In genomic region chr19:13797058-13797440, GRCh38 we compare ENCODE assay signal across 10 cellular contexts. TPM values are rescaled to one million over a fixed set of nuclear protein-coding genes. Genes with fewer than 3 reads are reported as not detected.
DNase-seq lines count a peak whose midpoint lies in the region; ATAC-seq and TF ChIP-seq lines count a peak whose summit lies in the region.
"Had no signal": no experiment of that assay in that cellular context is flagged by ENCODE, and none has a peak within 500 bp of the region (broad histone marks: within the 10 kb centered on the region; RNA-seq: fewer than 3 reads in every experiment).

No MANE protein-coding gene starts in this region.

- peaks cover 4% of the 10 kb centered on the region for H3K36me3 Mint-ChIP-seq in central memory CD8-positive, alpha-beta T cell (ENCODE audit: insufficient read depth)
- H3K36me3 Mint-ChIP-seq in naive thymus-derived CD4-positive, alpha-beta T cell: peaks cover 0 to 4% (median 0%) of the 10 kb centered on the region in 5 donors

- H3K9me3 ChIP-seq in right cardiac atrium (ENCODE audit: control insufficient read depth, low read length) (no peaks in the 10 kb centered on the region), BE2C (no peaks in the 10 kb centered on the region)
- H3K9me3 ChIP-seq in naive thymus-derived CD4-positive, alpha-beta T cell (ENCODE audit: control insufficient read depth in 2 of 3, low read length in 3 of 3): no peaks in the 10 kb centered on the region

- no peaks in the 10 kb centered on the region for H3K36me3 ChIP-seq in naive thymus-derived CD4-positive, alpha-beta T cell (ENCODE audit: control insufficient read depth in 2 of 3, insufficient read depth in 3 of 3, low read length in 3 of 3)
- no peaks in the 10 kb centered on the region for H3K36me3 ChIP-seq in BE2C

- H3K27ac ChIP-seq in right cardiac atrium (ENCODE audit: low read length): peak overlapping the region; percentile 37
- H3K27ac ChIP-seq in naive thymus-derived CD4-positive, alpha-beta T cell (ENCODE audit: low read depth, low read length): no peak overlapping the region

- no peak overlapping the region for H3K27ac Mint-ChIP-seq in central memory CD8-positive, alpha-beta T cell (ENCODE audit: low read depth)
- peak overlapping the region in 4 of 9 donors; percentile 75 to 96 (median 90) for H3K27ac Mint-ChIP-seq in naive thymus-derived CD4-positive, alpha-beta T cell

- intact Hi-C loops in right cardiac atrium (cut with DNase I) (loop anchor here in 3 of 4 donors (5.0 kb wide), 2 partner anchors 35 to 65 kb away; no protein-coding TSS in a partner anchor), left ventricle myocardium superior (cut with micrococcal nuclease) (no loop called here)
- intact Hi-C loops in naive thymus-derived CD4-positive, alpha-beta T cell (cut with micrococcal nuclease): no loop called here

- no peak for TF ChIP-seq CTCF in BE2C (IDR thresholded peaks at IDR 0.05; ENCODE audit: low read depth, low read length)

- DNase-seq in right cardiac atrium (no peak), left ventricle myocardium superior (no peak), MV-4-11 (lab: John Stamatoyannopoulos, UW) (no peak), BE2C (no peak), NK-92 (lab: John Stamatoyannopoulos, UW; ENCODE audit: unreplicated experiment) (no peak)
- DNase-seq in central memory CD8-positive, alpha-beta T cell (ENCODE audit: low spot score in 2 of 2): no peak
- no peak for DNase-seq in naive thymus-derived CD4-positive, alpha-beta T cell
- DNase-seq: effector memory CD4-positive, alpha-beta T cell; T-helper 1 cell had no signal

- CTCF ChIA-PET in naive thymus-derived CD4-positive, alpha-beta T cell (lab: Charles Lee): interaction anchor here (0.6 to 1.2 kb wide), 3 partner anchors 9 to 739 kb away, joined by 5 to 6 read pairs (median 5); no protein-coding TSS in a partner anchor

- POLR2A ChIA-PET in naive thymus-derived CD4-positive, alpha-beta T cell (lab: Charles Lee): interaction anchor here (1.1 to 3.1 kb wide), 8 partner anchors 8 to 65 kb away, joined by 3 to 12 read pairs (median 5); partner anchors contain the start of gene C19orf53

- no peaks in the 10 kb centered on the region for H3K27me3 Mint-ChIP-seq in central memory CD8-positive, alpha-beta T cell
- H3K27me3 Mint-ChIP-seq in naive thymus-derived CD4-positive, alpha-beta T cell: no peaks in the 10 kb centered on the region

- H3K4me3 Mint-ChIP-seq in central memory CD8-positive, alpha-beta T cell: peak overlapping the region; percentile 93
- H3K4me3 Mint-ChIP-seq in naive thymus-derived CD4-positive, alpha-beta T cell: peak overlapping the region; percentile 10 to 96 (median 80)

- no peaks in the 10 kb centered on the region for H3K9me3 Mint-ChIP-seq in central memory CD8-positive, alpha-beta T cell
- no peaks in the 10 kb centered on the region for H3K9me3 Mint-ChIP-seq in naive thymus-derived CD4-positive, alpha-beta T cell

- H3K4me3 ChIP-seq in right cardiac atrium (ENCODE audit: low read length): no peak overlapping the region
- H3K4me3 ChIP-seq in naive thymus-derived CD4-positive, alpha-beta T cell (ENCODE audit: low read length): no peak overlapping the region
- no peak overlapping the region for H3K4me3 ChIP-seq in BE2C (ENCODE audit: low read depth, low read length)

- H3K4me1 ChIP-seq in right cardiac atrium (ENCODE audit: control insufficient read depth, insufficient read depth, low read length) (peaks cover 6% of the 10 kb centered on the region), BE2C (no peaks in the 10 kb centered on the region)
- H3K4me1 ChIP-seq in naive thymus-derived CD4-positive, alpha-beta T cell (ENCODE audit: control insufficient read depth in 2 of 2, insufficient read depth in 2 of 2, low read length in 2 of 2): peaks cover 14 to 17% of the 10 kb centered on the region in 2 donors

- ATAC-seq in right cardiac atrium: no peak
- ATAC-seq in left ventricle myocardium superior: no peak
- ATAC-seq in central memory CD8-positive, alpha-beta T cell (replicated peaks; ENCODE audit: extremely low read depth, poor library complexity, severe bottlenecking): no peak
- no peak for ATAC-seq in naive thymus-derived CD4-positive, alpha-beta T cell
- no peak for ATAC-seq in GM21825 (IDR thresholded peaks at IDR 0.05; ENCODE audit: unreplicated experiment)

- peaks cover 23% of the 10 kb centered on the region for H3K4me1 Mint-ChIP-seq in central memory CD8-positive, alpha-beta T cell
- peaks cover 22 to 45% (median 31%) of the 10 kb centered on the region in 7 donors for H3K4me1 Mint-ChIP-seq in naive thymus-derived CD4-positive, alpha-beta T cell

- WGBS in right cardiac atrium: 57% methylated on average over 4 of the region's 4 CpGs

- H3K27me3 ChIP-seq in right cardiac atrium (ENCODE audit: control insufficient read depth, insufficient read depth) (no peaks in the 10 kb centered on the region), BE2C (no peaks in the 10 kb centered on the region)
- H3K27me3 ChIP-seq in naive thymus-derived CD4-positive, alpha-beta T cell (ENCODE audit: control insufficient read depth in 2 of 2, insufficient read depth in 2 of 2, low read length in 2 of 2): no peaks in the 10 kb centered on the region

RNA-seq across cellular contexts. Expression of gene ZSWIM4, which starts 1.8 kb away (rescaled TPM):
- total RNA-seq in right cardiac atrium (1 to 10 TPM; 3.4 to 6.4 (median 3.5) TPM), left ventricle myocardium superior (2.3 TPM)
- 2.3 TPM for polyA plus RNA-seq in right cardiac atrium
- 1 to 10 TPM; 4.8 to 7.8 (median 5.9) TPM for total RNA-seq in naive thymus-derived CD4-positive, alpha-beta T cell
- 1 to 10 TPM in 1 of 2 donors, under 1 TPM in 1; 0.73 to 1.6 TPM for polyA plus RNA-seq in naive thymus-derived CD4-positive, alpha-beta T cell
- 13.4 TPM for polyA plus RNA-seq in BE2C (2012; ENCODE audit: insufficient read depth, insufficient read length, low read depth)

RNA-seq across cellular contexts. Expression of gene C19orf53, which starts 22.8 kb away (rescaled TPM):
- total RNA-seq in right cardiac atrium (100 to 1,000 TPM in 3 of 4 donors, 10 to 100 TPM in 1; 91.3 to 121 (median 104) TPM), left ventricle myocardium superior (91.1 TPM)
- polyA plus RNA-seq in right cardiac atrium: 233 TPM
- 100 to 1,000 TPM in 1 of 5 experiments, 10 to 100 TPM in 4; 57.2 to 108 (median 86.2) TPM for total RNA-seq in naive thymus-derived CD4-positive, alpha-beta T cell
- 100 to 1,000 TPM; 203 to 289 TPM for polyA plus RNA-seq in naive thymus-derived CD4-positive, alpha-beta T cell
- polyA plus RNA-seq in BE2C (2012; ENCODE audit: insufficient read depth, insufficient read length, low read depth): 918 TPM

RNA-seq across cellular contexts. Expression of gene MRI1, which starts 32.7 kb away (rescaled TPM):
- total RNA-seq in right cardiac atrium (10 to 100 TPM; 14.9 to 21.2 (median 16.8) TPM), left ventricle myocardium superior (13.7 TPM)
- polyA plus RNA-seq in right cardiac atrium: 11.2 TPM
- total RNA-seq in naive thymus-derived CD4-positive, alpha-beta T cell: 10 to 100 TPM; 29.1 to 56.2 (median 49.2) TPM
- polyA plus RNA-seq in naive thymus-derived CD4-positive, alpha-beta T cell: 10 to 100 TPM in 1 of 2 donors, 1 to 10 TPM in 1; 7.1 to 22.4 TPM
- 15.3 TPM for polyA plus RNA-seq in BE2C (2012; ENCODE audit: insufficient read depth, insufficient read length, low read depth)

Comparison
In these comparisons a context has a peak if more than half of its experiments do, and no peak if none do; other contexts are left out.
1. intact Hi-C loops: an anchor here in right cardiac atrium (5.0 kb wide); none called in left ventricle myocardium superior and naive thymus-derived CD4-positive, alpha-beta T cell.